In the genomic region with DNA sequence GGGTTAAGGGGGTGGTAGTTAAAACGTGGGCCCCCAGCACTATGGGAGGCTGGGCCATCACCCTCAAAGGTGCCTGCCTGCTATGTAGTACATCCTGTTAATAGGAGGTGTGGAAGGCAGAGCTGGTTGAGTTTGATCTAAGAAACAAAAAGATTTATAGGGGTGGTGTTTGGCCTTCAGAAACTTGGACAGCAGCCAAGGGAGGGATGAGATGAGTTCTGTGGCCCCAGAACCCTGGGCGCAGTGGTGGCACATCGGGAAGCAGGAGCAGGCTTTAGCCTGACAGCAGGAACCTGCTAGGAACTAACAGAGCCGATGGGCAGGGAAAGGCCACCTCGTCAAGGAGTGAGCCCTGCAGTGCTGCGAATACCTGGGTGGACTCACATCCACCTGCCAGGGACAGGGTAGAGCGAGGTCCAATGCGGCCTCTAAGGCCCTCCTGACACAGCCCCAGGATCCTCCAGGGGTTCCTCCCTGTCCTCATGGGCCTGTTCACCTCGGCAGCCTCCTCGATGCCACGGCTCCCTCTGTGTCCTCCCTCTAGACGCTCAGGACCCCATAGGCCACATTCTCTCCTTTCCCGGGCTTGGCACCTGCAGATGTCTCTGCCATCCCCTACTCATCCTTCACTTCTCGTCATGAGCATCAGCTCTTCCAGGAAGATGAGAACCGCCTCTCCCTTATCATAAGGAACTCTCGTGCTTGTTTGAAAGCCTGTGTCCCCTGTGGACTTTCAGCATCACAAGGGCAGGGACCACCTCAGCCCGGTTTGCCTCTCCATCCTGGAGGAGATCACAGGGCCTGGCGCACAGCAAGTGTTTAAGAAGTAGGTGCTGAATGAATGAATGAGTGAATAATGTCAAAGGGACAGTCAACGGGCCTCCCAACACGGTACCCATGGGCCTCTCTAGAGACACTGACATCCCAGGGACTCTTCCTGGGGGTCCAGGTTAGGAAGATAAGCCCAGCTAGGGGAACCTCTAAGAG, we compare ENCODE assay signal across 17 cellular contexts.
DNase-seq lines count a peak whose midpoint lies in the region; ATAC-seq, FAIRE-seq and TF ChIP-seq lines count a peak whose summit lies in the region.
"Had no signal": no experiment of that assay in that cellular context is flagged by ENCODE, and none has a peak within 500 bp of the region (broad histone marks: within the 10 kb centered on the region; RNA-seq: fewer than 3 reads in every experiment).

No MANE protein-coding gene starts in this region.

- TF ChIP-seq RAD21 in HepG2 (CRISPR knock-in tag; IDR thresholded peaks at IDR 0.05) = no peak

- H3K27me3 ChIP-seq in HepG2 (ENCODE audit: control insufficient read depth in 1 of 2, insufficient read depth in 2 of 2, low read length in 2 of 2) (peaks cover 13 to 56% of the 10 kb centered on the region in 2 experiments; a peak in 4 of 5 replicates), right lobe of liver (no peaks in the 10 kb centered on the region)

- H3K9ac ChIP-seq in HepG2 (ENCODE audit: insufficient read depth, low read depth, low read length) = no peak overlapping the region

- H2AFZ ChIP-seq in HepG2 (ENCODE audit: low read length) = no peak overlapping the region
- H2AFZ ChIP-seq: PC-9 had no signal

- peaks cover 33% of the 10 kb centered on the region for H3K27me3 Mint-ChIP-seq in chondrocyte (ENCODE audit: low read depth)
- H3K27me3 Mint-ChIP-seq: CD4-positive, alpha-beta T cell had no signal

- no peak overlapping the region for H3K27ac Mint-ChIP-seq in chondrocyte (ENCODE audit: unreplicated experiment)
- H3K27ac Mint-ChIP-seq: CD4-positive, alpha-beta T cell had no signal

- H3K4me3 ChIP-seq in HepG2 (replicated peaks in 1 of 3; ENCODE audit: insufficient read depth in 1 of 3, low read depth in 2 of 3, low read length in 3 of 3) = no peak overlapping the region
- no peak overlapping the region for H3K4me3 ChIP-seq in right lobe of liver
- H3K4me3 ChIP-seq: PC-9, SJCRH30 had no signal

- H3K36me3 Mint-ChIP-seq in chondrocyte (ENCODE audit: low read depth) = no peaks in the 10 kb centered on the region

- no peaks in the 10 kb centered on the region for H3K9me3 ChIP-seq in HepG2 (ENCODE audit: low read length)
- no peaks in the 10 kb centered on the region for H3K9me3 ChIP-seq in right lobe of liver
- H3K9me3 ChIP-seq: SJCRH30 had no signal

- no peak overlapping the region for H3K4me3 Mint-ChIP-seq in chondrocyte (ENCODE audit: unreplicated experiment)
- H3K4me3 Mint-ChIP-seq: CD4-positive, alpha-beta T cell had no signal

- no peak for FAIRE-seq in HepG2 (lab: Jason Lieb, UNC)

- CTCF ChIA-PET in HepG2 (lab: Yijun Ruan, JAX; ENCODE audit: low intra/inter-chr PET ratio, low total read pairs) = no interaction called here

- no peaks in the 10 kb centered on the region; the same call in 1 of the 2 replicates for H4K20me1 ChIP-seq in HepG2 (ENCODE audit: insufficient read depth, low read length)

- TF ChIP-seq EP300 in HepG2 (IDR thresholded peaks at IDR 0.05; ENCODE audit: low read depth in 2 of 2, low read length in 2 of 2) (no peak), HepG2 (CRISPR knock-in tag; IDR thresholded peaks at IDR 0.05; ENCODE audit: borderline replicate concordance) (no peak)

- POLR2A ChIA-PET in HepG2 (lab: Yijun Ruan, JAX) = no interaction called here

- WGBS in HepG2 (ENCODE audit: low lambda C conversion rate) = 9% methylated on average over 15 of the region's 20 CpGs
- WGBS in right lobe of liver (ENCODE audit: insufficient coverage, low coverage, low lambda C conversion rate, missing lambda C conversion rate) = 66% methylated on average over 12 of the region's 20 CpGs

- DNase-seq in HepG2 (ENCODE audit: low spot score) (no peak), right lobe of liver (no peak), chondrocyte (ENCODE audit: low spot score) (peak; percentile 71), posterior vena cava (ENCODE audit: low spot score) (peak; percentile 62), caudate nucleus (lab: John Stamatoyannopoulos, UW) (no peak)
- no peak for DNase-seq in activated CD4-positive, CD25-positive, alpha-beta regulatory T cell (lab: John Stamatoyannopoulos, UW)
- DNase-seq: Calu3; CD4-positive, alpha-beta T cell; DMS53; IMR-90; NCI-H1417; NCI-H187 treated with DMSO at 0.1 percent for 48 hours; NCI-H2171; NCI-H748 treated with DMSO at 0.1 percent for 48 hours; PC-9; SJCRH30 had no signal

- intact Hi-C loops in HepG2 (cut with micrococcal nuclease; ENCODE audit: unreplicated experiment) (no loop called here), right lobe of liver (cut with DNase I) (no loop called here), posterior vena cava (cut with DNase I) (no loop called here)

- H3K4me1 Mint-ChIP-seq in chondrocyte (ENCODE audit: low read depth) = no peaks in the 10 kb centered on the region

- H3K27ac ChIP-seq in HepG2 (ENCODE audit: extremely low read length, insufficient read depth, low read length) (no peak overlapping the region), right lobe of liver (no peak overlapping the region), caudate nucleus (ENCODE audit: low read depth, low read length) (no peak overlapping the region)
- H3K27ac ChIP-seq: PC-9, SJCRH30 had no signal

- BruUV-seq in HepG2 (replicated peaks; lab: Mats Ljungman, UMichigan) = no TSS peak

- no peaks in the 10 kb centered on the region for H3K79me2 ChIP-seq in HepG2 (ENCODE audit: insufficient read depth, low read length)

- no peaks in the 10 kb centered on the region for H3K9me3 Mint-ChIP-seq in chondrocyte (ENCODE audit: low read depth)
- H3K9me3 Mint-ChIP-seq: CD4-positive, alpha-beta T cell had no signal

- H3K4me1 ChIP-seq in HepG2 (ENCODE audit: insufficient read depth, low read length) (no peaks in the 10 kb centered on the region), right lobe of liver (no peaks in the 10 kb centered on the region)
- H3K4me1 ChIP-seq: SJCRH30 had no signal

- in situ Hi-C loops in HepG2 (cut with HindIII; ENCODE audit: extremely low pct_ligation_motif_present, low pct_unique_long_range_greater_than_20kb) = no loop called here

- TF ChIP-seq POLR2A in HepG2 (IDR thresholded peaks at IDR 0.05; ENCODE audit: insufficient read depth in 1 of 2, low read depth in 2 of 2, low read length in 2 of 2) = no peak
- no peak for TF ChIP-seq POLR2A in right lobe of liver (IDR thresholded peaks at IDR 0.05)

- no peak for TF ChIP-seq CTCF in HepG2 (CRISPR knock-in tag; IDR thresholded peaks at IDR 0.05)
- no peak for TF ChIP-seq CTCF in right lobe of liver (IDR thresholded peaks at IDR 0.05)
- TF ChIP-seq CTCF in chondrocyte (IDR thresholded peaks at IDR 0.05) = no peak

- H3K36me3 ChIP-seq in HepG2 (replicated peaks in 1 of 2; ENCODE audit: control insufficient read depth in 1 of 2, insufficient read depth in 2 of 2, low read length in 2 of 2) = no peaks in the 10 kb centered on the region
- H3K36me3 ChIP-seq in right lobe of liver = no peaks in the 10 kb centered on the region
- H3K36me3 ChIP-seq: SJCRH30 had no signal

- ATAC-seq in HepG2 (peak; percentile 24; the same call in 1 of the 3 replicates), right lobe of liver (no peak), HG03432 (IDR thresholded peaks at IDR 0.05; ENCODE audit: unreplicated experiment) (no peak)

- no peak overlapping the region for H3K4me2 ChIP-seq in HepG2 (ENCODE audit: low read depth, low read length)
- H3K4me2 ChIP-seq: PC-9 had no signal

TF ChIP-seq in HepG2, 621 proteins besides CTCF, POLR2A, EP300 and RAD21 (continues in another document):
- no peak for TF ChIP-seq SAFB2 (CRISPR knock-in tag; IDR thresholded peaks at IDR 0.05; ENCODE audit: borderline replicate concordance, low read depth)
- TF ChIP-seq, protein P1, sequence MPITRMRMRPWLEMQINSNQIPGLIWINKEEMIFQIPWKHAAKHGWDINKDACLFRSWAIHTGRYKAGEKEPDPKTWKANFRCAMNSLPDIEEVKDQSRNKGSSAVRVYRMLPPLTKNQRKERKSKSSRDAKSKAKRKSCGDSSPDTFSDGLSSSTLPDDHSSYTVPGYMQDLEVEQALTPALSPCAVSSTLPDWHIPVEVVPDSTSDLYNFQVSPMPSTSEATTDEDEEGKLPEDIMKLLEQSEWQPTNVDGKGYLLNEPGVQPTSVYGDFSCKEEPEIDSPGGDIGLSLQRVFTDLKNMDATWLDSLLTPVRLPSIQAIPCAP (CRISPR knock-in tag; IDR thresholded peaks at IDR 0.05; ENCODE audit: low read depth) = no peak
- TF ChIP-seq, protein P2, sequence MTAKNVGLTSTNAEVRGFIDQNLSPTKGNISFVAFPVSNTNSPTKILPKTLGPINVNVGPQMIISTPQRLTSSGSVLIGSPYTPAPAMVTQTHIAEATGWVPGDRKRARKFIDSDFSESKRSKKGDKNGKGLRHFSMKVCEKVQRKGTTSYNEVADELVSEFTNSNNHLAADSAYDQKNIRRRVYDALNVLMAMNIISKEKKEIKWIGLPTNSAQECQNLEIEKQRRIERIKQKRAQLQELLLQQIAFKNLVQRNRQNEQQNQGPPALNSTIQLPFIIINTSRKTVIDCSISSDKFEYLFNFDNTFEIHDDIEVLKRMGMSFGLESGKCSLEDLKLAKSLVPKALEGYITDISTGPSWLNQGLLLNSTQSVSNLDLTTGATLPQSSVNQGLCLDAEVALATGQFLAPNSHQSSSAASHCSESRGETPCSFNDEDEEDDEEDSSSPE (CRISPR knock-in tag; IDR thresholded peaks at IDR 0.05) = no peak

Comparison
In these comparisons a context has a peak if more than half of its experiments do, and no peak if none do; other contexts are left out.
1. DNase-seq: peak in chondrocyte (single experiment) and posterior vena cava (single experiment); none in HepG2 (single experiment), right lobe of liver (0 of 3), activated CD4-positive, CD25-positive, alpha-beta regulatory T cell (0 of 4) and caudate nucleus (0 of 61).